8 cellular contexts compared by ENCODE assay signal in genomic region chr5:15003511-15003920, GRCh38.
DNase-seq lines count a peak whose midpoint lies in the region; ATAC-seq and TF ChIP-seq lines count a peak whose summit lies in the region.

No MANE protein-coding gene starts in this region.

- H3K9me3 ChIP-seq in SK-N-MC (ENCODE audit: low read depth, low read length) (no peaks in the 10 kb centered on the region), prostate gland (no peaks in the 10 kb centered on the region)

- DNase-seq in GM13977 (ENCODE audit: low spot score): peak; percentile 73
- DNase-seq in NCI-H1092 treated with DMSO at 0.1 percent for 48 hours (lab: John Stamatoyannopoulos, UW): peak; percentile 76
- DNase-seq in SK-N-MC (ENCODE audit: low read depth, low spot score): peak; percentile 22
- DNase-seq in activated naive CD8-positive, alpha-beta T cell treated with anti-CD3 and anti-CD28 coated beads for 36 hours: peak; percentile 21
- peak; percentile 40 for DNase-seq in glutamatergic neuron
- peak; percentile 74 for DNase-seq in prostate gland (ENCODE audit: low spot score)

- H3K27me3 Mint-ChIP-seq in activated naive CD8-positive, alpha-beta T cell treated with anti-CD3 and anti-CD28 coated beads for 36 hours: no peaks in the 10 kb centered on the region
- peaks cover 2% of the 10 kb centered on the region for H3K27me3 Mint-ChIP-seq in glutamatergic neuron (ENCODE audit: unreplicated experiment)

- ATAC-seq in HG02678 (IDR thresholded peaks at IDR 0.05; ENCODE audit: unreplicated experiment) (peak; percentile 89), HG02970 (IDR thresholded peaks at IDR 0.05; ENCODE audit: low FRiP score, unreplicated experiment) (no peak)

- H3K36me3 ChIP-seq in SK-N-MC (ENCODE audit: insufficient read depth, low read length): no peaks in the 10 kb centered on the region
- no peaks in the 10 kb centered on the region for H3K36me3 ChIP-seq in prostate gland

- no peak overlapping the region for H3K27ac Mint-ChIP-seq in activated naive CD8-positive, alpha-beta T cell treated with anti-CD3 and anti-CD28 coated beads for 36 hours
- H3K27ac Mint-ChIP-seq in glutamatergic neuron (ENCODE audit: unreplicated experiment): no peak overlapping the region

- intact Hi-C loops in prostate gland (cut with DNase I): loop anchor here (1.0 to 5.0 kb wide), 2 partner anchors 276 to 316 kb away; no protein-coding TSS in a partner anchor

- H3K27me3 ChIP-seq in prostate gland (replicated peaks; ENCODE audit: insufficient read depth): no peaks in the 10 kb centered on the region

- H3K4me1 ChIP-seq in prostate gland (replicated peaks): peaks cover 3% of the 10 kb centered on the region

- TF ChIP-seq CTCF in GM13977 (IDR thresholded peaks at IDR 0.05; ENCODE audit: extremely low read depth, insufficient read depth, missing control alignments) (peak; percentile 79), glutamatergic neuron (IDR thresholded peaks at IDR 0.05; ENCODE audit: partially characterized antibody, unreplicated experiment) (peak; percentile 74), prostate gland (IDR thresholded peaks at IDR 0.05) (peak; percentile 43 to 92 (median 89))

- no peak overlapping the region for H3K4me3 Mint-ChIP-seq in activated naive CD8-positive, alpha-beta T cell treated with anti-CD3 and anti-CD28 coated beads for 36 hours
- H3K4me3 Mint-ChIP-seq in glutamatergic neuron (ENCODE audit: unreplicated experiment): no peak overlapping the region

- TF ChIP-seq POLR2A in prostate gland (IDR thresholded peaks at IDR 0.05): no peak

- 52% methylated on average over 4 of the region's 4 CpGs for WGBS in prostate gland

- no peak overlapping the region for H3K9ac ChIP-seq in SK-N-MC (ENCODE audit: insufficient read length)

- H3K27ac ChIP-seq in SK-N-MC: no peak overlapping the region
- H3K27ac ChIP-seq in prostate gland: no peak overlapping the region

- H3K36me3 Mint-ChIP-seq in activated naive CD8-positive, alpha-beta T cell treated with anti-CD3 and anti-CD28 coated beads for 36 hours: no peaks in the 10 kb centered on the region
- peaks cover 4% of the 10 kb centered on the region for H3K36me3 Mint-ChIP-seq in glutamatergic neuron (ENCODE audit: unreplicated experiment)

- H3K4me3 ChIP-seq in SK-N-MC (no peak overlapping the region), prostate gland (no peak overlapping the region)

- no peaks in the 10 kb centered on the region for H3K9me3 Mint-ChIP-seq in activated naive CD8-positive, alpha-beta T cell treated with anti-CD3 and anti-CD28 coated beads for 36 hours
- no peaks in the 10 kb centered on the region for H3K9me3 Mint-ChIP-seq in glutamatergic neuron (ENCODE audit: unreplicated experiment)

- H3K4me1 Mint-ChIP-seq in activated naive CD8-positive, alpha-beta T cell treated with anti-CD3 and anti-CD28 coated beads for 36 hours: peaks cover 7% of the 10 kb centered on the region
- H3K4me1 Mint-ChIP-seq in glutamatergic neuron (ENCODE audit: low read depth, unreplicated experiment): peaks cover 5% of the 10 kb centered on the region

- in situ Hi-C loops in GM13977 (cut with MboI; ENCODE audit: low pct_unique_long_range_greater_than_20kb, low sequenced_read_pairs, unreplicated experiment): loop anchor here (10.0 to 25.0 kb wide), 2 partner anchors 279 to 641 kb away; no protein-coding TSS in a partner anchor

Comparison
In these comparisons a context has a peak if more than half of its experiments do, and no peak if none do; other contexts are left out.
1. DNase-seq: peak in every context shown above with its lines; median percentile 76 in NCI-H1092 treated with DMSO at 0.1 percent for 48 hours; 74 in prostate gland; 73 in GM13977; 40 in glutamatergic neuron; 22 in SK-N-MC; 21 in activated naive CD8-positive, alpha-beta T cell treated with anti-CD3 and anti-CD28 coated beads for 36 hours.